In genomic region chr12:106953352-106954260, GRCh38 we compare ENCODE assay signal across 15 cellular contexts. TPM values are rescaled to one million over a fixed set of nuclear protein-coding genes. Genes with fewer than 3 reads are reported as not detected.
DNase-seq lines count a peak whose midpoint lies in the region; ATAC-seq and TF ChIP-seq lines count a peak whose summit lies in the region.
"Had no signal": no experiment of that assay in that cellular context is flagged by ENCODE, and none has a peak within 500 bp of the region (broad histone marks: within the 10 kb centered on the region; RNA-seq: fewer than 3 reads in every experiment).

No MANE protein-coding gene starts in this region.

- no peak overlapping the region for H3K9ac ChIP-seq in smooth muscle cell (ENCODE audit: low read depth)

- H3K4me1 ChIP-seq in smooth muscle cell (ENCODE audit: low read depth) = peaks cover 15% of the 10 kb centered on the region

- 79% methylated on average over 12 of the region's 12 CpGs for WGBS in smooth muscle cell (ENCODE audit: low lambda C conversion rate)

- no peak overlapping the region for H3K27ac Mint-ChIP-seq in T-helper 2 cell treated with Interferon-gamma antibody and Interleukin-4, amounts not matched to agents 5 μg/mL and 100 μg/mL, for 36 hours

- peaks cover 19% of the 10 kb centered on the region for H3K9me3 Mint-ChIP-seq in T-helper 2 cell treated with Interferon-gamma antibody and Interleukin-4, amounts not matched to agents 5 μg/mL and 100 μg/mL, for 36 hours

- peak overlapping the region; percentile 99 for H3K4me2 ChIP-seq in smooth muscle cell

- H2AFZ ChIP-seq in smooth muscle cell (ENCODE audit: low read depth) = no peak overlapping the region

- H4K20me1 ChIP-seq in smooth muscle cell (ENCODE audit: low read depth) = peaks cover 21% of the 10 kb centered on the region

- no peak overlapping the region for H3K4me3 ChIP-seq in smooth muscle cell

- H3F3A ChIP-seq in smooth muscle cell (ENCODE audit: low read depth) = peaks cover 6% of the 10 kb centered on the region

- TF ChIP-seq CTCF in smooth muscle cell (IDR thresholded peaks at IDR 0.05; ENCODE audit: borderline replicate concordance, insufficient read depth, poor library complexity, severe bottlenecking) = no peak

- H3K27me3 Mint-ChIP-seq in T-helper 2 cell treated with Interferon-gamma antibody and Interleukin-4, amounts not matched to agents 5 μg/mL and 100 μg/mL, for 36 hours (ENCODE audit: low read depth) = peaks cover 9% of the 10 kb centered on the region

- ATAC-seq in GM21825 (IDR thresholded peaks at IDR 0.05; ENCODE audit: unreplicated experiment) (no peak), HG02588 (IDR thresholded peaks at IDR 0.05; ENCODE audit: unreplicated experiment) (no peak)

- H3K79me2 ChIP-seq in smooth muscle cell (ENCODE audit: low read depth) = peaks cover 26% of the 10 kb centered on the region

- in situ Hi-C loops in G401 (cut with HindIII; ENCODE audit: low sequenced_read_pairs) = no loop called here

- no peak for DNase-seq in T-helper 2 cell treated with Interferon-gamma antibody and Interleukin-4, amounts not matched to agents 5 μg/mL and 100 μg/mL, for 36 hours (ENCODE audit: low spot score)
- DNase-seq in T-helper 2 cell = no peak
- DNase-seq in NCI-H226 = peak; percentile 37
- no peak for DNase-seq in epithelial cell of prostate (ENCODE audit: low read depth, low spot score)
- DNase-seq in smooth muscle cell (lab: John Stamatoyannopoulos, UW; ENCODE audit: unreplicated experiment) = no peak
- no peak for DNase-seq in G401 (ENCODE audit: low spot score)
- DNase-seq: 8988T, aorta, DMS79 treated with DMSO at 0.1 percent for 48 hours, islet precursor cell, NCI-H2081 treated with DMSO at 0.1 percent for 48 hours, T-helper 9 cell had no signal

- H3K27me3 ChIP-seq in smooth muscle cell (ENCODE audit: low read depth) = no peaks in the 10 kb centered on the region
- H3K27me3 ChIP-seq: esophagus muscularis mucosa had no signal

- peaks cover 5% of the 10 kb centered on the region for H3K36me3 Mint-ChIP-seq in T-helper 2 cell treated with Interferon-gamma antibody and Interleukin-4, amounts not matched to agents 5 μg/mL and 100 μg/mL, for 36 hours (ENCODE audit: low read depth)

- peaks cover 23% of the 10 kb centered on the region for H3K4me1 Mint-ChIP-seq in T-helper 2 cell treated with Interferon-gamma antibody and Interleukin-4, amounts not matched to agents 5 μg/mL and 100 μg/mL, for 36 hours (ENCODE audit: low read depth)

- peak overlapping the region; percentile 2 for H3K4me3 Mint-ChIP-seq in T-helper 2 cell treated with Interferon-gamma antibody and Interleukin-4, amounts not matched to agents 5 μg/mL and 100 μg/mL, for 36 hours

- peak overlapping the region; percentile 6 for H3K27ac ChIP-seq in epithelial cell of prostate
- H3K27ac ChIP-seq in smooth muscle cell (ENCODE audit: low read depth) = no peak overlapping the region

- no peaks in the 10 kb centered on the region for H3K9me3 ChIP-seq in smooth muscle cell (replicated peaks; ENCODE audit: low read depth)
- H3K9me3 ChIP-seq: esophagus muscularis mucosa had no signal

- no peaks in the 10 kb centered on the region for H3K36me3 ChIP-seq in smooth muscle cell (ENCODE audit: low read depth)
- H3K36me3 ChIP-seq: esophagus muscularis mucosa had no signal

RNA-seq across cellular contexts. Expression of gene TMEM263, which starts 2.1 kb away (rescaled TPM):
- total RNA-seq in smooth muscle cell = 177 and 217 TPM in 2 replicates
- 98.0 and 102 TPM in 2 replicates for polyA plus RNA-seq in smooth muscle cell
- 32.0 and 51.7 TPM in 2 replicates for total RNA-seq in G401 (2014; rRNA removed; shearing (Covaris generic))

RNA-seq across cellular contexts. Expression of gene MTERF2, which starts 33.3 kb away (rescaled TPM):
- 2.8 and 5.8 TPM in 2 replicates for total RNA-seq in smooth muscle cell
- polyA plus RNA-seq in smooth muscle cell = 5.0 and 8.4 TPM in 2 replicates
- 18.8 and 21.3 TPM in 2 replicates for total RNA-seq in G401 (2014; rRNA removed; shearing (Covaris generic))
